In the genomic region with DNA sequence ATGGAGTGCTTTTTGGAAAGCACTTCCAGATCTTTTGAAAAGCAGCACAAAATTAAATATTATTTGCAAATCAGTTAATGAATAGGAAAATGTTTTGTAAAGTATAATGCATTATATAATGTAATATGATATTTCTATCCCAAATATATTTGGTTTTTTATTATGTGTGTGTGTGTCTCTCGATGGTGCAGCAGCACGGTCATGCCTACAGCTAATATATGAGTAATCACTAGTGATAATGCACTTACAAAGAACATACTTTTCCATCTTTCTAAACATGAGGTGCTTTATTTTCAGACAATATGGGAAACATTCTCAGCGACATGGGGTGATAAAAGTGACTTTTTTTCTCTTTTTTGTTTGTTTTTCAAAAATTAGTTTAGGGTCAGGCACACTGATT, we compare ENCODE assay signal across 9 cellular contexts. TPM values are rescaled to one million over a fixed set of nuclear protein-coding genes. Genes with fewer than 3 reads are reported as not detected.
DNase-seq lines count a peak whose midpoint lies in the region; ATAC-seq lines count a peak whose summit lies in the region.
"Had no signal": no experiment of that assay in that cellular context is flagged by ENCODE, and none has a peak within 500 bp of the region (broad histone marks: within the 10 kb centered on the region; RNA-seq: fewer than 3 reads in every experiment).

No MANE protein-coding gene starts in this region.

- peaks cover 3% of the 10 kb centered on the region for H3K36me3 Mint-ChIP-seq in activated CD4-positive, alpha-beta T cell treated with anti-CD3 and anti-CD28 coated beads, Interleukin-2, amount 10 ng/mL, durations not matched to agents 24 days and 14 days (ENCODE audit: low read depth)
- H3K36me3 Mint-ChIP-seq in activated CD8-positive, alpha-beta T cell treated with anti-CD3 and anti-CD28 coated beads, Interleukin-2, amount 10 ng/mL, durations not matched to agents 7 days and 5 days (ENCODE audit: low read depth), result peaks cover 3% of the 10 kb centered on the region
- no peaks in the 10 kb centered on the region for H3K36me3 Mint-ChIP-seq in immature natural killer cell
- H3K36me3 Mint-ChIP-seq in stimulated activated naive B cell treated with anti-CD40 and anti-IgM and Interleukin-4, amounts not matched to agents 10 μg/mL and 1 μg/mL and 100 μg/mL, for 72 hours, result peaks cover 1 to 4% of the 10 kb centered on the region in 2 donors

- no peak for DNase-seq in activated CD4-positive, alpha-beta T cell treated with anti-CD3 and anti-CD28 coated beads, Interleukin-2, amount 10 ng/mL, durations not matched to agents 24 days and 14 days
- no peak for DNase-seq in activated CD4-positive, alpha-beta T cell treated with anti-CD3 and anti-CD28 coated beads, Interleukin-2, amount 50 U/mL, for 1 hour
- DNase-seq in activated CD8-positive, alpha-beta T cell treated with anti-CD3 and anti-CD28 coated beads, Interleukin-2, amount 10 ng/mL, durations not matched to agents 7 days and 5 days, result no peak
- DNase-seq in immature natural killer cell, result no peak
- no peak for DNase-seq in stimulated activated naive B cell treated with anti-CD40 and anti-IgM and Interleukin-4, amounts not matched to agents 10 μg/mL and 1 μg/mL and 100 μg/mL, for 72 hours
- DNase-seq in DMS 273 treated with DMSO at 0.1 percent for 48 hours (lab: John Stamatoyannopoulos, UW), result no peak
- no peak for DNase-seq in dermis blood vessel endothelial cell
- DNase-seq: stimulated activated CD4-positive, alpha-beta T cell treated with anti-CD3 and anti-CD28 coated beads, Interleukin-1b, Interleukin-23, amount 100 ng/mL, for 48 hours had no signal

- no peak for ATAC-seq in activated CD8-positive, alpha-beta T cell treated with anti-CD3 and anti-CD28 coated beads, Interleukin-2, amount 10 ng/mL, durations not matched to agents 7 days and 5 days
- no peak for ATAC-seq in stimulated activated naive B cell treated with anti-CD40 and anti-IgM and Interleukin-4, amounts not matched to agents 10 μg/mL and 1 μg/mL and 100 μg/mL, for 72 hours (replicated peaks)
- ATAC-seq in HG03432 (IDR thresholded peaks at IDR 0.05; ENCODE audit: unreplicated experiment), result no peak

- no peaks in the 10 kb centered on the region for H3K9me3 Mint-ChIP-seq in activated CD4-positive, alpha-beta T cell treated with anti-CD3 and anti-CD28 coated beads, Interleukin-2, amount 10 ng/mL, durations not matched to agents 24 days and 14 days
- H3K9me3 Mint-ChIP-seq in activated CD8-positive, alpha-beta T cell treated with anti-CD3 and anti-CD28 coated beads, Interleukin-2, amount 10 ng/mL, durations not matched to agents 7 days and 5 days (ENCODE audit: insufficient read depth), result no peaks in the 10 kb centered on the region
- H3K9me3 Mint-ChIP-seq in immature natural killer cell, result no peaks in the 10 kb centered on the region
- no peaks in the 10 kb centered on the region for H3K9me3 Mint-ChIP-seq in stimulated activated naive B cell treated with anti-CD40 and anti-IgM and Interleukin-4, amounts not matched to agents 10 μg/mL and 1 μg/mL and 100 μg/mL, for 72 hours

- POLR2A ChIA-PET in activated CD8-positive, alpha-beta T cell treated with anti-CD3 and anti-CD28 coated beads, Interleukin-2, amount 10 ng/mL, durations not matched to agents 7 days and 5 days (lab: Charles Lee), result interaction anchor here (1.5 to 1.8 kb wide), 2 partner anchors 22 to 26 kb away, joined by 3 to 8 read pairs; no protein-coding TSS in a partner anchor

- H3K4me3 Mint-ChIP-seq in activated CD4-positive, alpha-beta T cell treated with anti-CD3 and anti-CD28 coated beads, Interleukin-2, amount 10 ng/mL, durations not matched to agents 24 days and 14 days, result peak overlapping the region; percentile 89
- H3K4me3 Mint-ChIP-seq in activated CD8-positive, alpha-beta T cell treated with anti-CD3 and anti-CD28 coated beads, Interleukin-2, amount 10 ng/mL, durations not matched to agents 7 days and 5 days, result no peak overlapping the region
- peak overlapping the region; percentile 86 to 95 (median 92) for H3K4me3 Mint-ChIP-seq in immature natural killer cell
- H3K4me3 Mint-ChIP-seq in stimulated activated naive B cell treated with anti-CD40 and anti-IgM and Interleukin-4, amounts not matched to agents 10 μg/mL and 1 μg/mL and 100 μg/mL, for 72 hours, result peak overlapping the region; percentile 89 to 91

- H3K4me1 Mint-ChIP-seq in activated CD4-positive, alpha-beta T cell treated with anti-CD3 and anti-CD28 coated beads, Interleukin-2, amount 10 ng/mL, durations not matched to agents 24 days and 14 days, result peaks cover 27% of the 10 kb centered on the region
- peaks cover 27% of the 10 kb centered on the region for H3K4me1 Mint-ChIP-seq in activated CD8-positive, alpha-beta T cell treated with anti-CD3 and anti-CD28 coated beads, Interleukin-2, amount 10 ng/mL, durations not matched to agents 7 days and 5 days (ENCODE audit: low read depth)
- peaks cover 27 to 33% of the 10 kb centered on the region in 2 donors for H3K4me1 Mint-ChIP-seq in immature natural killer cell
- H3K4me1 Mint-ChIP-seq in stimulated activated naive B cell treated with anti-CD40 and anti-IgM and Interleukin-4, amounts not matched to agents 10 μg/mL and 1 μg/mL and 100 μg/mL, for 72 hours, result peaks cover 17 to 31% of the 10 kb centered on the region in 2 donors

- no peak overlapping the region for H3K27ac Mint-ChIP-seq in activated CD4-positive, alpha-beta T cell treated with anti-CD3 and anti-CD28 coated beads, Interleukin-2, amount 10 ng/mL, durations not matched to agents 24 days and 14 days
- H3K27ac Mint-ChIP-seq in activated CD8-positive, alpha-beta T cell treated with anti-CD3 and anti-CD28 coated beads, Interleukin-2, amount 10 ng/mL, durations not matched to agents 7 days and 5 days, result peak overlapping the region; percentile 97
- peak overlapping the region; percentile 88 to 98 (median 96) for H3K27ac Mint-ChIP-seq in immature natural killer cell
- no peak overlapping the region for H3K27ac Mint-ChIP-seq in stimulated activated naive B cell treated with anti-CD40 and anti-IgM and Interleukin-4, amounts not matched to agents 10 μg/mL and 1 μg/mL and 100 μg/mL, for 72 hours

- H3K27me3 Mint-ChIP-seq in activated CD4-positive, alpha-beta T cell treated with anti-CD3 and anti-CD28 coated beads, Interleukin-2, amount 10 ng/mL, durations not matched to agents 24 days and 14 days, result peaks cover 6% of the 10 kb centered on the region
- H3K27me3 Mint-ChIP-seq in activated CD8-positive, alpha-beta T cell treated with anti-CD3 and anti-CD28 coated beads, Interleukin-2, amount 10 ng/mL, durations not matched to agents 7 days and 5 days (ENCODE audit: low read depth), result peaks cover 2% of the 10 kb centered on the region
- H3K27me3 Mint-ChIP-seq in immature natural killer cell (ENCODE audit: low read depth in 3 of 3), result peaks cover 3 to 15% (median 6%) of the 10 kb centered on the region in 3 donors
- H3K27me3 Mint-ChIP-seq in stimulated activated naive B cell treated with anti-CD40 and anti-IgM and Interleukin-4, amounts not matched to agents 10 μg/mL and 1 μg/mL and 100 μg/mL, for 72 hours, result no peaks in the 10 kb centered on the region

- intact Hi-C loops in activated CD4-positive, alpha-beta T cell treated with anti-CD3 and anti-CD28 coated beads, Interleukin-2, amount 10 ng/mL, durations not matched to agents 24 days and 14 days (cut with micrococcal nuclease), result no loop called here

- CTCF ChIA-PET in activated CD8-positive, alpha-beta T cell treated with anti-CD3 and anti-CD28 coated beads, Interleukin-2, amount 10 ng/mL, durations not matched to agents 7 days and 5 days (lab: Charles Lee), result interaction anchor here (1.2 to 6.7 kb wide), 6 partner anchors 20 to 537 kb away, joined by 4 to 50 read pairs (median 6); no protein-coding TSS in a partner anchor

RNA-seq across cellular contexts. Expression of a gene that starts 1.3 kb away (rescaled TPM):
- 22.2 and 23.4 TPM in 2 replicates for total RNA-seq in activated CD4-positive, alpha-beta T cell treated with anti-CD3 and anti-CD28 coated beads, Interleukin-2, amount 10 ng/mL, durations not matched to agents 24 days and 14 days
- total RNA-seq in activated CD8-positive, alpha-beta T cell treated with anti-CD3 and anti-CD28 coated beads, Interleukin-2, amount 10 ng/mL, durations not matched to agents 7 days and 5 days, result 10 to 100 TPM; 15.9 to 16.2 TPM
- 10 to 100 TPM in 1 of 3 donors, 1 to 10 TPM in 2; 1.8 to 12.5 (median 3.5) TPM for polyA plus RNA-seq in immature natural killer cell
- 23.0 and 49.5 TPM in 2 replicates for total RNA-seq in dermis blood vessel endothelial cell

Comparison
In these comparisons a context has a peak if more than half of its experiments do, and no peak if none do; other contexts are left out.
1. H3K27ac Mint-ChIP-seq: peak in activated CD8-positive, alpha-beta T cell treated with anti-CD3 and anti-CD28 coated beads, Interleukin-2, amount 10 ng/mL, durations not matched to agents 7 days and 5 days (single experiment) and immature natural killer cell (6 of 6); none in activated CD4-positive, alpha-beta T cell treated with anti-CD3 and anti-CD28 coated beads, Interleukin-2, amount 10 ng/mL, durations not matched to agents 24 days and 14 days (single experiment) and stimulated activated naive B cell treated with anti-CD40 and anti-IgM and Interleukin-4, amounts not matched to agents 10 μg/mL and 1 μg/mL and 100 μg/mL, for 72 hours (single experiment).